ENCODE assay signal across 1 cellular context in genomic region chr1:54488065-54488750, GRCh38.
A peak's percentile ranks its signal among the peaks of the same experiment; 100 is the strongest.
TF ChIP-seq lines count a peak whose summit lies in the region.

No MANE protein-coding gene starts in this region.

TF ChIP-seq in K562, 482 proteins besides CTCF, POLR2A, EP300 and RAD21 (continued from another document and continues in another):
- TF ChIP-seq PATZ1 (CRISPR knock-in tag; IDR thresholded peaks at IDR 0.05; ENCODE audit: borderline replicate concordance) (no peak), ZBTB5 (IDR thresholded peaks at IDR 0.05) (no peak), NR2C2 (CRISPR knock-in tag; IDR thresholded peaks at IDR 0.05) (peak; percentile 87), NR2C2 (tag; IDR thresholded peaks at IDR 0.05) (peak; percentile 98), JUN (IDR thresholded peaks at IDR 0.05; ENCODE audit: borderline replicate concordance, low read depth, low read length) (peak; percentile 53; the same call in 1 of the 2 replicates), JUN (CRISPR knock-in tag; IDR thresholded peaks at IDR 0.05; ENCODE audit: borderline replicate concordance) (no peak), TRIM25 (IDR thresholded peaks at IDR 0.05; ENCODE audit: borderline replicate concordance) (no peak), CXXC5 (CRISPR knock-in tag; IDR thresholded peaks at IDR 0.05) (peak; percentile 100), ETS2 (tag; IDR thresholded peaks at IDR 0.05; ENCODE audit: borderline replicate concordance, poor library complexity, severe bottlenecking) (no peak), BCOR (IDR thresholded peaks at IDR 0.05) (no peak), FIP1L1 (IDR thresholded peaks at IDR 0.05; ENCODE audit: low read depth, low read length, poor library complexity, severe bottlenecking) (peak; percentile 45), ZBTB7A (IDR thresholded peaks at IDR 0.05; ENCODE audit: borderline replicate concordance, control insufficient read depth, low read depth, low read length) (peak; percentile 82; the same call in 1 of the 2 replicates), GTF2E2 (tag; IDR thresholded peaks at IDR 0.05) (peak; percentile 67), IFI16 (CRISPR knock-in tag; IDR thresholded peaks at IDR 0.05) (no peak), PTTG1 (tag; IDR thresholded peaks at IDR 0.05; ENCODE audit: low read depth) (no peak), NEUROD1 (IDR thresholded peaks at IDR 0.05; ENCODE audit: borderline replicate concordance, low read depth, low read length, partially characterized antibody) (peak; percentile 86), MYNN (IDR thresholded peaks at IDR 0.05) (no peak), MYNN (CRISPR knock-in tag; IDR thresholded peaks at IDR 0.05) (no peak), ZNF507 (tag; conservative IDR thresholded peaks at IDR 0.05) (no peak), ZNF124 (CRISPR knock-in tag; IDR thresholded peaks at IDR 0.05) (no peak), ZNF239 (CRISPR knock-in tag; IDR thresholded peaks at IDR 0.05) (peak; percentile 20; the same call in 1 of the 2 replicates), ZNF592 (IDR thresholded peaks at IDR 0.05) (peak; percentile 91), L3MBTL2 (IDR thresholded peaks at IDR 0.05) (peak; percentile 96), ETV5 (CRISPR knock-in tag; IDR thresholded peaks at IDR 0.05; ENCODE audit: low read depth) (peak; percentile 87), CAMTA2 (CRISPR knock-in tag; conservative IDR thresholded peaks at IDR 0.05) (no peak)
- TF ChIP-seq, protein P1, sequence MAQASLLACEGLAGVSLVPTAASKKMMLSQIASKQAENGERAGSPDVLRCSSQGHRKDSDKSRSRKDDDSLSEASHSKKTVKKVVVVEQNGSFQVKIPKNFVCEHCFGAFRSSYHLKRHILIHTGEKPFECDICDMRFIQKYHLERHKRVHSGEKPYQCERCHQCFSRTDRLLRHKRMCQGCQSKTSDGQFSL (CRISPR knock-in tag; IDR thresholded peaks at IDR 0.05): peak; percentile 98
- TF ChIP-seq, protein P1 (tag; IDR thresholded peaks at IDR 0.05): peak in 1 of 2 experiments; percentile 99; a peak in 2 of 4 replicates
- TF ChIP-seq, protein P2, sequence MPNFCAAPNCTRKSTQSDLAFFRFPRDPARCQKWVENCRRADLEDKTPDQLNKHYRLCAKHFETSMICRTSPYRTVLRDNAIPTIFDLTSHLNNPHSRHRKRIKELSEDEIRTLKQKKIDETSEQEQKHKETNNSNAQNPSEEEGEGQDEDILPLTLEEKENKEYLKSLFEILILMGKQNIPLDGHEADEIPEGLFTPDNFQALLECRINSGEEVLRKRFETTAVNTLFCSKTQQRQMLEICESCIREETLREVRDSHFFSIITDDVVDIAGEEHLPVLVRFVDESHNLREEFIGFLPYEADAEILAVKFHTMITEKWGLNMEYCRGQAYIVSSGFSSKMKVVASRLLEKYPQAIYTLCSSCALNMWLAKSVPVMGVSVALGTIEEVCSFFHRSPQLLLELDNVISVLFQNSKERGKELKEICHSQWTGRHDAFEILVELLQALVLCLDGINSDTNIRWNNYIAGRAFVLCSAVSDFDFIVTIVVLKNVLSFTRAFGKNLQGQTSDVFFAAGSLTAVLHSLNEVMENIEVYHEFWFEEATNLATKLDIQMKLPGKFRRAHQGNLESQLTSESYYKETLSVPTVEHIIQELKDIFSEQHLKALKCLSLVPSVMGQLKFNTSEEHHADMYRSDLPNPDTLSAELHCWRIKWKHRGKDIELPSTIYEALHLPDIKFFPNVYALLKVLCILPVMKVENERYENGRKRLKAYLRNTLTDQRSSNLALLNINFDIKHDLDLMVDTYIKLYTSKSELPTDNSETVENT (CRISPR knock-in tag; IDR thresholded peaks at IDR 0.05): peak; percentile 36; the same call in 1 of the 2 replicates
- TF ChIP-seq, protein P3, sequence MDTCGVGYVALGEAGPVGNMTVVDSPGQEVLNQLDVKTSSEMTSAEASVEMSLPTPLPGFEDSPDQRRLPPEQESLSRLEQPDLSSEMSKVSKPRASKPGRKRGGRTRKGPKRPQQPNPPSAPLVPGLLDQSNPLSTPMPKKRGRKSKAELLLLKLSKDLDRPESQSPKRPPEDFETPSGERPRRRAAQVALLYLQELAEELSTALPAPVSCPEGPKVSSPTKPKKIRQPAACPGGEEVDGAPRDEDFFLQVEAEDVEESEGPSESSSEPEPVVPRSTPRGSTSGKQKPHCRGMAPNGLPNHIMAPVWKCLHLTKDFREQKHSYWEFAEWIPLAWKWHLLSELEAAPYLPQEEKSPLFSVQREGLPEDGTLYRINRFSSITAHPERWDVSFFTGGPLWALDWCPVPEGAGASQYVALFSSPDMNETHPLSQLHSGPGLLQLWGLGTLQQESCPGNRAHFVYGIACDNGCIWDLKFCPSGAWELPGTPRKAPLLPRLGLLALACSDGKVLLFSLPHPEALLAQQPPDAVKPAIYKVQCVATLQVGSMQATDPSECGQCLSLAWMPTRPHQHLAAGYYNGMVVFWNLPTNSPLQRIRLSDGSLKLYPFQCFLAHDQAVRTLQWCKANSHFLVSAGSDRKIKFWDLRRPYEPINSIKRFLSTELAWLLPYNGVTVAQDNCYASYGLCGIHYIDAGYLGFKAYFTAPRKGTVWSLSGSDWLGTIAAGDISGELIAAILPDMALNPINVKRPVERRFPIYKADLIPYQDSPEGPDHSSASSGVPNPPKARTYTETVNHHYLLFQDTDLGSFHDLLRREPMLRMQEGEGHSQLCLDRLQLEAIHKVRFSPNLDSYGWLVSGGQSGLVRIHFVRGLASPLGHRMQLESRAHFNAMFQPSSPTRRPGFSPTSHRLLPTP (IDR thresholded peaks at IDR 0.05; ENCODE audit: borderline replicate concordance, extremely low read depth, insufficient read length): no peak
- TF ChIP-seq, protein P4, sequence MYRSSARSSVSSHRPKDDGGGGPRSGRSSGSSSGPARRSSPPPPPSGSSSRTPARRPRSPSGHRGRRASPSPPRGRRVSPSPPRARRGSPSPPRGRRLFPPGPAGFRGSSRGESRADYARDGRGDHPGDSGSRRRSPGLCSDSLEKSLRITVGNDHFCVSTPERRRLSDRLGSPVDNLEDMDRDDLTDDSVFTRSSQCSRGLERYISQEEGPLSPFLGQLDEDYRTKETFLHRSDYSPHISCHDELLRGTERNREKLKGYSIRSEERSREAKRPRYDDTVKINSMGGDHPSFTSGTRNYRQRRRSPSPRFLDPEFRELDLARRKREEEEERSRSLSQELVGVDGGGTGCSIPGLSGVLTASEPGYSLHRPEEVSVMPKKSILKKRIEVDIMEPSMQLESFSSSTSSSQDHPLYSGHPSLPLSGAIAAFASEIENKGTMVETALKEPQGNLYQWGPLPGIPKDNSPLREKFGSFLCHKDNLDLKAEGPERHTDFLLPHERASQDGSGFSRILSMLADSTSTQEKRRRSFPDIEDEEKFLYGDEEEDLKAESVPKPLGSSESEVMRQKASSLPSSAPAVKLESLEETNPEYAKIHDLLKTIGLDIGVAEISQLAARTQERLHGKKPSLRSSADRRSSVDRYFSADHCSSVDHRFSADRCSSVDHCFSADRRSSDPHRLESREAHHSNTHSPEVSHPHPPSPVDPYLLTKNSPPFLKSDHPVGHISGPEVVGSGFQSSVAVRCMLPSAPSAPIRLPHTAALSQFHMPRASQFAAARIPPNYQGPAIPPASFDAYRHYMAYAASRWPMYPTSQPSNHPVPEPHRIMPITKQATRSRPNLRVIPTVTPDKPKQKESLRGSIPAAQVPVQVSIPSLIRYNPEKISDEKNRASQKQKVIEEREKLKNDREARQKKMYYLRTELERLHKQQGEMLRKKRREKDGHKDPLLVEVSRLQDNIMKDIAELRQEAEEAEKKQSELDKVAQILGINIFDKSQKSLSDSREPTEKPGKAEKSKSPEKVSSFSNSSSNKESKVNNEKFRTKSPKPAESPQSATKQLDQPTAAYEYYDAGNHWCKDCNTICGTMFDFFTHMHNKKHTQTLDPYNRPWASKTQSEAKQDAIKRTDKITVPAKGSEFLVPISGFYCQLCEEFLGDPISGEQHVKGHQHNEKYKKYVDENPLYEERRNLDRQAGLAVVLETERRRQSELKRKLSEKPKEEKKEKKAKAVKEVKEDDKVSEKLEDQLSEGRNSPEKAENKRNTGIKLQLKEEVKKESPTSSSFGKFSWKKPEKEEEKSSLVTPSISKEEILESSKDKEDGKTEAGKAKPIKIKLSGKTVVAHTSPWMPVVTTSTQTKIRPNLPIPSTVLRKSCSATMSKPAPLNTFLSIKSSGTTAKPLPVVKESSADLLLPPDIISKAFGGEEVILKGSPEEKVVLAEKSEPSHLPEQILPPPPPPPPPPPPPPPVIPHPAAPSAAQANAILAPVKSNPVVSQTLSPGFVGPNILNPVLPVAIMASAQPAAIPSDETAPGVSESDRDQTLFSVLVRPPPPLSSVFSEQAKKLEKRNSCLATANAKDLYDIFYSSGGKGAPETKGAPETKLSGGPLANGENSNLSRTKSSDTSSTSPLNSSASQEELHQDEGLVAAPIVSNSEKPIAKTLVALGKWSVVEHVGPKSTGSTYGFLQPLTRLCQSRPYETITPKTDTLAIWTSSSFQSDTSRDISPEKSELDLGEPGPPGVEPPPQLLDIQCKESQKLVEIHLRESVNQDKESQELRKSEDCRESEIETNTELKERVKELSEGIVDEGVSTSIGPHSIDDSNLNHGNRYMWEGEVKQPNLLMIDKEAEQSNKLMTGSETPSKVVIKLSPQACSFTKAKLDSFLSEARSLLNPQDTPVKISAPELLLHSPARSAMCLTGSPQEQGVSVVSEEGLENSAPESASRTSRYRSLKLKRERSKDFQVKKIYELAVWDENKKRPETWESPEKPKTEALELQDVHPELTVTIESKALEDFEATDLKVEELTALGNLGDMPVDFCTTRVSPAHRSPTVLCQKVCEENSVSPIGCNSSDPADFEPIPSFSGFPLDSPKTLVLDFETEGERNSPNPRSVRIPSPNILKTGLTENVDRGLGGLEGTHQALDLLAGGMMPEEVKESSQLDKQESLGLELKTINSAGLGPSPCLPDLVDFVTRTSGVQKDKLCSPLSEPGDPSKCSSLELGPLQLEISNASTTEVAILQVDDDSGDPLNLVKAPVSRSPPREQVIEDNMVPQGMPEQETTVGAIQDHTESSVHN (IDR thresholded peaks at IDR 0.05; ENCODE audit: borderline replicate concordance in 1 of 2, low read depth in 1 of 2): no peak
